28 cellular contexts compared by ENCODE assay signal in genomic region chr2:207061181-207061580, GRCh38.
"Had no signal": no experiment of that assay in that cellular context is flagged by ENCODE, and none has a peak within 500 bp of the region (broad histone marks: within the 10 kb centered on the region; RNA-seq: fewer than 3 reads in every experiment).

No MANE protein-coding gene starts in this region.

- DNase-seq: activated CD4-positive, alpha-beta memory T cell treated with anti-CD3 and anti-CD28 coated beads for 36 hours; activated CD4-positive, alpha-beta T cell treated with anti-CD3 and anti-CD28 coated beads, Interleukin-2, amount 10 ng/mL, durations not matched to agents 7 days and 5 days; activated CD8-positive, alpha-beta memory T cell treated with anti-CD3 and anti-CD28 coated beads, Interleukin-2, amount 10 ng/mL, durations not matched to agents 7 days and 5 days; activated CD8-positive, alpha-beta memory T cell treated with anti-CD3 and anti-CD28 coated beads, Interleukin-2, amount 50 U/mL, for 48 hours; activated effector memory CD4-positive, alpha-beta T cell treated with Interleukin-2 at 50 U/mL for 16 hours; activated naive CD4-positive, alpha-beta T cell treated with anti-CD3 and anti-CD28 coated beads, Interleukin-2, amount 50 U/mL, for 16 hours; activated naive CD8-positive, alpha-beta T cell treated with anti-CD3 and anti-CD28 coated beads for 36 hours; activated T-cell treated with anti-CD3 and anti-CD28 coated beads, Interleukin-2, amount 50 U/mL, for 48 hours; amniotic stem cell; aorta; cerebellar nuclear complex; NCI-H146; NCI-H187; NCI-H2107; NCI-H2171; NCI-H510A; NCI-H526; NCI-H748 treated with DMSO at 0.1 percent for 48 hours; NK-92 treated with Interleukin-12 subunit alpha and Interleukin-12 subunit beta, amount 100 ng/mL, for 24 hours; PC-3; Peyer's patch; Right ventricle myocardium superior; RPMI8226; SK-N-SH had no signal

- FAIRE-seq: TTC549 had no signal

- H3K27ac ChIP-seq: KMS-11, Peyer's patch had no signal

- H3K9me3 ChIP-seq: Peyer's patch, SK-N-SH had no signal

- H3K9me3 Mint-ChIP-seq: activated CD4-positive, alpha-beta memory T cell treated with anti-CD3 and anti-CD28 coated beads for 36 hours; activated CD4-positive, alpha-beta T cell treated with anti-CD3 and anti-CD28 coated beads, Interleukin-2, amount 10 ng/mL, durations not matched to agents 7 days and 5 days; activated naive CD8-positive, alpha-beta T cell treated with anti-CD3 and anti-CD28 coated beads for 36 hours; T-helper 1 cell treated with Interleukin-12 subunit alpha and Interleukin-12 subunit beta and Interleukin-4 antibody, amounts not matched to agents 30 μg/mL and 1 μg/mL, for 36 hours; T-helper 2 cell treated with Interferon-gamma antibody and Interleukin-4, amounts not matched to agents 5 μg/mL and 100 μg/mL, for 36 hours had no signal

- H3K27me3 ChIP-seq: Peyer's patch had no signal

- H3K9ac ChIP-seq: KMS-11, SK-N-SH had no signal

- H3K4me3 Mint-ChIP-seq: activated CD4-positive, alpha-beta memory T cell treated with anti-CD3 and anti-CD28 coated beads for 36 hours; activated CD4-positive, alpha-beta T cell treated with anti-CD3 and anti-CD28 coated beads, Interleukin-2, amount 10 ng/mL, durations not matched to agents 7 days and 5 days; activated CD8-positive, alpha-beta memory T cell treated with anti-CD3 and anti-CD28 coated beads, Interleukin-2, amount 10 ng/mL, durations not matched to agents 7 days and 5 days; activated naive CD8-positive, alpha-beta T cell treated with anti-CD3 and anti-CD28 coated beads for 36 hours; T-helper 1 cell treated with Interleukin-12 subunit alpha and Interleukin-12 subunit beta and Interleukin-4 antibody, amounts not matched to agents 30 μg/mL and 1 μg/mL, for 36 hours; T-helper 2 cell treated with Interferon-gamma antibody and Interleukin-4, amounts not matched to agents 5 μg/mL and 100 μg/mL, for 36 hours had no signal

- H3K4me3 ChIP-seq: Peyer's patch had no signal

- ATAC-seq: activated CD8-positive, alpha-beta memory T cell treated with anti-CD3 and anti-CD28 coated beads, Interleukin-2, amount 10 ng/mL, durations not matched to agents 7 days and 5 days; PC-3 had no signal

- H3K4me1 Mint-ChIP-seq: activated CD4-positive, alpha-beta T cell treated with anti-CD3 and anti-CD28 coated beads, Interleukin-2, amount 10 ng/mL, durations not matched to agents 7 days and 5 days; activated CD8-positive, alpha-beta memory T cell treated with anti-CD3 and anti-CD28 coated beads, Interleukin-2, amount 10 ng/mL, durations not matched to agents 7 days and 5 days; activated naive CD8-positive, alpha-beta T cell treated with anti-CD3 and anti-CD28 coated beads for 36 hours had no signal

- H3K27ac Mint-ChIP-seq: activated CD4-positive, alpha-beta memory T cell treated with anti-CD3 and anti-CD28 coated beads for 36 hours; activated CD4-positive, alpha-beta T cell treated with anti-CD3 and anti-CD28 coated beads, Interleukin-2, amount 10 ng/mL, durations not matched to agents 7 days and 5 days; activated CD8-positive, alpha-beta memory T cell treated with anti-CD3 and anti-CD28 coated beads, Interleukin-2, amount 10 ng/mL, durations not matched to agents 7 days and 5 days; activated naive CD8-positive, alpha-beta T cell treated with anti-CD3 and anti-CD28 coated beads for 36 hours; T-helper 1 cell treated with Interleukin-12 subunit alpha and Interleukin-12 subunit beta and Interleukin-4 antibody, amounts not matched to agents 30 μg/mL and 1 μg/mL, for 36 hours; T-helper 2 cell treated with Interferon-gamma antibody and Interleukin-4, amounts not matched to agents 5 μg/mL and 100 μg/mL, for 36 hours had no signal

- H3K36me3 ChIP-seq: Peyer's patch had no signal

- H3K4me2 ChIP-seq: KMS-11, SK-N-SH had no signal

- H3K4me1 ChIP-seq: Peyer's patch had no signal

- H3K36me3 Mint-ChIP-seq: activated CD4-positive, alpha-beta memory T cell treated with anti-CD3 and anti-CD28 coated beads for 36 hours; activated CD8-positive, alpha-beta memory T cell treated with anti-CD3 and anti-CD28 coated beads, Interleukin-2, amount 10 ng/mL, durations not matched to agents 7 days and 5 days; activated naive CD8-positive, alpha-beta T cell treated with anti-CD3 and anti-CD28 coated beads for 36 hours had no signal
